ENCODE assay signal across 23 cellular contexts in the genomic region with DNA sequence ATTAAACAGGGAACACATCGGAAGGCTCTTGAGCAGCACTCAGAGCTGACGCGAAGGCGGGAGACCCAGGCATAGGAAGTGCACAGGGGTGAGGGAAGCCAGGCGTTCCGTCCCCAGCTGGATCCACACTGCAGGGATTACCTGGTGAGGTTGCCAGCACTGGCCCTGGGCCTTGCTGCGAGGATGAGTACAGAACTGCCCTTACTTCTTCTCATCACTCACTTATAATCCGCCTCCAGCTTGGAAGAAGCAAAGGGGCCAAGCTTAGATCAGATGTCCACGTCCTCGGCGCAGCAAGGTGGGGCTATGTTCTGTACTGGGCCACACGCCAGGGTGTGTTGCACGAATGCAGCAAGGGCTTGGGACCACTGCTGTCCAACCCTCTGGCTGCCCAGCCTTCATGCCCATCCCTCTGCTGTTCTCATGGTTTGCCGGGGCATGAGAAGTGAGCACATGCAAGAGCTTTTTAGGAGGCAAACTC.
A peak's percentile ranks its signal among the peaks of the same experiment; 100 is the strongest.
DNase-seq lines count a peak whose midpoint lies in the region; ATAC-seq, FAIRE-seq and TF ChIP-seq lines count a peak whose summit lies in the region.
"Had no signal": no experiment of that assay in that cellular context is flagged by ENCODE, and none has a peak within 500 bp of the region (broad histone marks: within the 10 kb centered on the region; RNA-seq: fewer than 3 reads in every experiment).

No MANE protein-coding gene starts in this region.

- no peak for DNase-seq in bronchial epithelial cell (ENCODE audit: low read depth)
- peak; percentile 59 for DNase-seq in Right ventricle myocardium superior
- DNase-seq in tibial artery = peak; percentile 29 to 66
- DNase-seq in MV-4-11 (lab: John Stamatoyannopoulos, UW) = no peak
- no peak for DNase-seq in NCI-H2107 (lab: John Stamatoyannopoulos, UW)
- DNase-seq in NCI-H1105 (lab: John Stamatoyannopoulos, UW) = no peak
- DNase-seq: activated CD4-positive, alpha-beta memory T cell treated with anti-CD3 and anti-CD28 coated beads, Interleukin-2, amount 10 ng/mL, durations not matched to agents 7 days and 5 days; activated naive CD4-positive, alpha-beta T cell treated with anti-CD3 and anti-CD28 coated beads for 36 hours; DMS79 treated with DMSO at 0.1 percent for 48 hours; immature natural killer cell; naive B cell; NCI-H1694; NCI-H774; PC-3; stimulated activated naive B cell treated with anti-CD40 and anti-IgM and Interleukin-4, amounts not matched to agents 10 μg/mL and 1 μg/mL and 100 μg/mL, for 72 hours; T-helper 2 cell; trophoblast cell had no signal

- H3K27ac ChIP-seq in muscle layer of colon (ENCODE audit: low read depth, low read length) = peak overlapping the region; percentile 27
- no peak overlapping the region for H3K27ac ChIP-seq in tibial artery
- H3K27ac ChIP-seq: right lobe of liver had no signal

- H3K4me3 ChIP-seq in bronchial epithelial cell (ENCODE audit: low read depth, low read length) = no peak overlapping the region
- H3K4me3 ChIP-seq in muscle layer of colon (ENCODE audit: low read depth in 1 of 2, low read length in 2 of 2) = peak overlapping the region in 1 of 2 donors; percentile 38
- no peak overlapping the region for H3K4me3 ChIP-seq in tibial artery
- H3K4me3 ChIP-seq: K562, lung, right lobe of liver had no signal

- H3K4me1 ChIP-seq in muscle layer of colon (ENCODE audit: insufficient read depth, low read length) = peaks cover 23% of the 10 kb centered on the region
- H3K4me1 ChIP-seq in tibial artery = peaks cover 0 to 5% (median under 1%) of the 10 kb centered on the region in 4 donors
- H3K4me1 ChIP-seq: right lobe of liver had no signal

- H3K9me3 ChIP-seq in muscle layer of colon (ENCODE audit: low read length) = no peaks in the 10 kb centered on the region
- H3K9me3 ChIP-seq in tibial artery = peaks cover 0 to 6% (median 4%) of the 10 kb centered on the region in 3 donors
- H3K9me3 ChIP-seq: right lobe of liver had no signal

- H3K36me3 ChIP-seq in bronchial epithelial cell (ENCODE audit: control insufficient read depth, insufficient read depth, low read length) (no peaks in the 10 kb centered on the region), muscle layer of colon (ENCODE audit: insufficient read depth, low read length) (no peaks in the 10 kb centered on the region), tibial artery (no peaks in the 10 kb centered on the region)
- H3K36me3 ChIP-seq: right lobe of liver had no signal

- TF ChIP-seq CTCF in bronchial epithelial cell (IDR thresholded peaks at IDR 0.05; ENCODE audit: insufficient read depth, low read length, severe bottlenecking) (no peak), tibial artery (IDR thresholded peaks at IDR 0.05) (no peak)

- H3K27me3 ChIP-seq in bronchial epithelial cell (ENCODE audit: control insufficient read depth, insufficient read depth, low read length) (no peaks in the 10 kb centered on the region), muscle layer of colon (ENCODE audit: control insufficient read depth in 1 of 2, insufficient read depth in 2 of 2, low read length in 2 of 2) (no peaks in the 10 kb centered on the region), tibial artery (no peaks in the 10 kb centered on the region)
- H3K27me3 ChIP-seq: right lobe of liver had no signal

- intact Hi-C loops in Right ventricle myocardium superior (cut with DNase I) = loop anchor here (10.0 kb wide), 1 partner anchor 894 kb away; no protein-coding TSS in a partner anchor
- intact Hi-C loops in tibial artery (cut with DNase I; ENCODE audit: low total_unique reads) = no loop called here

- FAIRE-seq in bronchial epithelial cell (lab: Jason Lieb, UNC) = peak; percentile 55
- FAIRE-seq: astrocyte, H54, K562 had no signal

- no peak for ATAC-seq in Right ventricle myocardium superior (ENCODE audit: poor library complexity)
- ATAC-seq: K562, right lobe of liver had no signal

- H3K9ac ChIP-seq in muscle layer of colon (ENCODE audit: low read length) = no peak overlapping the region

Comparison
In these comparisons a context has a peak if more than half of its experiments do, and no peak if none do; other contexts are left out.
1. DNase-seq: peak in Right ventricle myocardium superior (single experiment) and tibial artery (2 of 2); none in bronchial epithelial cell (single experiment), MV-4-11 (single experiment), NCI-H2107 (single experiment) and NCI-H1105 (single experiment).